ENCODE assay signal across 22 cellular contexts in the genomic region with DNA sequence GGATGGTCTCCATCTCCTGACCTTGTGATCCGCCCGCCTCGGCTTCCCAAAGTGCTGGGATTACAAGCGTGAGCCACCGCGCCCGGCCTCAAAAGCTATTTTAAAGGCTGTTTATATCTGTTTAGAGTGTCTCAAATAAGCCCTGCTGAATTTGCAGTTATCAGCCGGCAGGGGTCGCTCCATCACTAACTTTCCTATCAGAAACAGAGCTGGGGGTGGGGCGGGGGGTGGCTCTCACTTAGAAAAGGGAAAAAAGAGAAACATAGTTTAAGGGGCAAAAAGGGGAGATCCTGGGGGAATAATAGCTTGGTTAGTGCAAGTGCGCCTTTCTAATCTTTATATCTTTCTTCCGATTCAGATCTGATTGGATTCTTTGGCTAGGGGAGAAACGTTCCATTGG.
DNase-seq lines count a peak whose midpoint lies in the region; TF ChIP-seq lines count a peak whose summit lies in the region.
"Had no signal": no experiment of that assay in that cellular context is flagged by ENCODE, and none has a peak within 500 bp of the region (broad histone marks: within the 10 kb centered on the region; RNA-seq: fewer than 3 reads in every experiment).

No MANE protein-coding gene starts in this region.

- H3K4me3 Mint-ChIP-seq in neural progenitor cell = no peak overlapping the region

- no peaks in the 10 kb centered on the region for H3K79me2 ChIP-seq in KMS-11 (ENCODE audit: insufficient read depth, low read depth)
- no peaks in the 10 kb centered on the region for H3K79me2 ChIP-seq in neural progenitor cell (ENCODE audit: low read depth)

- H4K20me1 ChIP-seq in KMS-11 (ENCODE audit: insufficient read depth) (no peaks in the 10 kb centered on the region), neural progenitor cell (ENCODE audit: low read depth) (no peaks in the 10 kb centered on the region)

- TF ChIP-seq CTCF in KMS-11 (conservative IDR thresholded peaks at IDR 0.05; ENCODE audit: low read depth, low read length) = peak; percentile 44; the same call in 1 of the 2 replicates
- peak; percentile 49 for TF ChIP-seq CTCF in neural progenitor cell (IDR thresholded peaks at IDR 0.05)

- no peak overlapping the region for H3K4me2 ChIP-seq in KMS-11
- H3K4me2 ChIP-seq in neural progenitor cell = no peak overlapping the region

- no peak overlapping the region for H2AFZ ChIP-seq in KMS-11 (ENCODE audit: low read depth)
- H2AFZ ChIP-seq in neural progenitor cell (replicated peaks) = no peak overlapping the region

- H3K36me3 ChIP-seq in KMS-11 (ENCODE audit: insufficient read depth) (no peaks in the 10 kb centered on the region), neural progenitor cell (no peaks in the 10 kb centered on the region)
- H3K36me3 ChIP-seq: adrenal gland, neutrophil, stomach, upper lobe of right lung had no signal

- H3K27me3 ChIP-seq in KMS-11 (ENCODE audit: insufficient read depth, low read depth) (no peaks in the 10 kb centered on the region), neural progenitor cell (no peaks in the 10 kb centered on the region)
- H3K27me3 ChIP-seq: adrenal gland, neutrophil, stomach, upper lobe of right lung had no signal

- no peaks in the 10 kb centered on the region for H3K9me3 ChIP-seq in neural progenitor cell (ENCODE audit: low read depth)
- H3K9me3 ChIP-seq: adrenal gland, mucosa of descending colon, neutrophil, upper lobe of right lung had no signal

- H3K9me3 Mint-ChIP-seq in neural progenitor cell = peaks cover 11% of the 10 kb centered on the region

- peaks cover 2% of the 10 kb centered on the region for H3K27me3 Mint-ChIP-seq in neural progenitor cell (ENCODE audit: insufficient read depth, low read depth)

- H3K4me1 ChIP-seq in KMS-11 (ENCODE audit: low read depth, poor library complexity, severe bottlenecking) = no peaks in the 10 kb centered on the region
- no peaks in the 10 kb centered on the region for H3K4me1 ChIP-seq in neural progenitor cell
- H3K4me1 ChIP-seq: adrenal gland, stomach, upper lobe of right lung had no signal

- H3K4me1 Mint-ChIP-seq in neural progenitor cell = no peaks in the 10 kb centered on the region

- H3K27ac ChIP-seq in KMS-11 (no peak overlapping the region), neural progenitor cell (no peak overlapping the region)
- H3K27ac ChIP-seq: adrenal gland, neutrophil, stomach, upper lobe of right lung had no signal

- in situ Hi-C loops in SK-MEL-5 (cut with HindIII; ENCODE audit: low pct_unique_long_range_greater_than_20kb, low sequenced_read_pairs) = no loop called here

- H3K9ac ChIP-seq in KMS-11 = no peak overlapping the region
- no peak overlapping the region for H3K9ac ChIP-seq in neural progenitor cell

- H3K4me3 ChIP-seq in KMS-11 (IDR thresholded peaks at IDR 0.05; ENCODE audit: insufficient read depth, low read depth, low read length) = no peak overlapping the region
- H3K4me3 ChIP-seq in neural progenitor cell = no peak overlapping the region
- H3K4me3 ChIP-seq: adrenal gland, mucosa of descending colon, stomach, upper lobe of right lung had no signal

- DNase-seq in NCI-H526 (lab: John Stamatoyannopoulos, UW) (peak; percentile 1 to 35), NCI-H526 treated with DMSO at 0.1 percent for 48 hours (lab: John Stamatoyannopoulos, UW) (no peak), SK-MEL-5 (ENCODE audit: low read depth, low spot score) (peak; percentile 52), neural progenitor cell (ENCODE audit: low spot score) (peak; percentile 2), GDM1 (lab: John Stamatoyannopoulos, UW) (no peak), NCI-H1436 (lab: John Stamatoyannopoulos, UW) (no peak)
- DNase-seq in stimulated activated CD4-positive, alpha-beta T cell treated with anti-CD3 and anti-CD28 coated beads, Interleukin-4, amount 100 ng/mL, for 1 hour = no peak
- DNase-seq: 8988T; activated CD4-positive, alpha-beta T cell treated with anti-CD3 and anti-CD28 coated beads, Interleukin-2, amount 50 U/mL, for 1 hour; activated CD8-positive, alpha-beta memory T cell treated with anti-CD3 and anti-CD28 coated beads, Interleukin-2, amount 50 U/mL, for 4 hours; activated gamma-delta T cell treated with Interleukin-2 at 50 U/mL for 16 hours; adrenal gland; left ventricle myocardium superior; mucosa of descending colon; NCI-H1694 treated with DMSO at 0.1 percent for 48 hours; NCI-H2227 treated with DMSO at 0.1 percent for 48 hours; NK-92 treated with Interleukin-12 subunit alpha and Interleukin-12 subunit beta, amount 100 ng/mL, for 24 hours; stimulated activated CD4-positive, alpha-beta T cell treated with anti-CD3 and anti-CD28 coated beads, Interleukin-4, amount 100 ng/mL, for 4 hours; stomach; upper lobe of right lung had no signal

- H3K27ac Mint-ChIP-seq in neural progenitor cell = no peak overlapping the region

- no peaks in the 10 kb centered on the region for H3F3A ChIP-seq in neural progenitor cell (ENCODE audit: low read depth)

- H3K36me3 Mint-ChIP-seq in neural progenitor cell = no peaks in the 10 kb centered on the region

Comparison
In these comparisons a context has a peak if more than half of its experiments do, and no peak if none do; other contexts are left out.
1. DNase-seq: peak in NCI-H526 (2 of 2), SK-MEL-5 (single experiment) and neural progenitor cell (single experiment); none in NCI-H526 treated with DMSO at 0.1 percent for 48 hours (single experiment), stimulated activated CD4-positive, alpha-beta T cell treated with anti-CD3 and anti-CD28 coated beads, Interleukin-4, amount 100 ng/mL, for 1 hour (single experiment), GDM1 (single experiment) and NCI-H1436 (single experiment).